ENCODE assay signal across 15 cellular contexts in the genomic region with DNA sequence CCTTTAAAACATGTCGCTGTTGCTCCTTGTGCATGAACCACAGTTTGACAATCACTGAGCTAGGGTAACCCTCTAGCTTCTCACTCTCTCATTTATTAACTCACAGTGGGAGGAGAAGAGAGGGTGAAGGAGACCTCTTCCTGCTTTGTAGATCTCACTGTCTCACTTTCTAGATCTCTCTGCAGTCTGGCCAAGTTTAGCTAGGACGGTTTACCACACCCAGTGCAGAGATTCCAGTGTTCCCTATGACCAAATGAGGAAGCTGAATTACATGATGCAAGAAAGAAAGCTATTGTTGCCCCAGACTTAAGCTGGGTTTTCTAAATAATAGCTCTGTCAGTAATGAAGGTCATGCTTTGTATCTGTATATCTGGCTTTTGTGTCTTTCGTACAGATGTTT.
DNase-seq lines count a peak whose midpoint lies in the region; ATAC-seq, FAIRE-seq and TF ChIP-seq lines count a peak whose summit lies in the region.
"Had no signal": no experiment of that assay in that cellular context is flagged by ENCODE, and none has a peak within 500 bp of the region (broad histone marks: within the 10 kb centered on the region; RNA-seq: fewer than 3 reads in every experiment).

No MANE protein-coding gene starts in this region.

- no peaks in the 10 kb centered on the region for H3K9me3 Mint-ChIP-seq in astrocyte (ENCODE audit: unreplicated experiment)
- peaks cover 11% of the 10 kb centered on the region for H3K9me3 Mint-ChIP-seq in activated naive CD8-positive, alpha-beta T cell treated with anti-CD3 and anti-CD28 coated beads, Interleukin-2, amount 50 U/mL, for 24 hours

- no peak for TF ChIP-seq CTCF in astrocyte (IDR thresholded peaks at IDR 0.05; ENCODE audit: insufficient read depth, low read depth, low read length)

- no peak for FAIRE-seq in astrocyte (lab: Jason Lieb, UNC)

- peak; percentile 83 for ATAC-seq in GM18867 (IDR thresholded peaks at IDR 0.05; ENCODE audit: unreplicated experiment)
- peak; percentile 82 for ATAC-seq in HG03432 (IDR thresholded peaks at IDR 0.05; ENCODE audit: unreplicated experiment)
- no peak for ATAC-seq in GM19351 (IDR thresholded peaks at IDR 0.05; ENCODE audit: unreplicated experiment)
- no peak for ATAC-seq in activated naive CD8-positive, alpha-beta T cell treated with anti-CD3 and anti-CD28 coated beads, Interleukin-2, amount 50 U/mL, for 24 hours
- ATAC-seq: activated CD4-positive, CD25-positive, alpha-beta regulatory T cell treated with anti-CD3 and anti-CD28 coated beads, Interleukin-2, amount 50 U/mL, for 24 hours; natural killer cell treated with Interleukin-12 subunit alpha and Interleukin-12 subunit beta and Interleukin-15 and Interleukin-18, amount 100 ng/mL, for 72 hours; stimulated activated naive CD8-positive, alpha-beta T cell treated with anti-CD3 and anti-CD28 coated beads, Interleukin-15, Interleukin-2, amounts not matched to agents 100 U/mL and 50 U/mL, for 24 hours had no signal

- H3K36me3 Mint-ChIP-seq in astrocyte (ENCODE audit: low read depth, unreplicated experiment): no peaks in the 10 kb centered on the region
- no peaks in the 10 kb centered on the region for H3K36me3 Mint-ChIP-seq in activated naive CD8-positive, alpha-beta T cell treated with anti-CD3 and anti-CD28 coated beads, Interleukin-2, amount 50 U/mL, for 24 hours (ENCODE audit: low read depth)

- peaks cover 4% of the 10 kb centered on the region for H3K4me1 ChIP-seq in astrocyte (ENCODE audit: insufficient read depth, low read length)
- H3K4me1 ChIP-seq: Peyer's patch had no signal

- H3K9ac ChIP-seq in astrocyte (ENCODE audit: low read length): no peak overlapping the region

- no peak overlapping the region for H3K4me2 ChIP-seq in astrocyte (ENCODE audit: low read length)

- no peak overlapping the region for H3K27ac ChIP-seq in astrocyte (ENCODE audit: low read depth, low read length)
- H3K27ac ChIP-seq: Peyer's patch had no signal

- H3K4me3 ChIP-seq in astrocyte (ENCODE audit: insufficient read depth, low read depth, low read length): no peak overlapping the region
- H3K4me3 ChIP-seq: Peyer's patch had no signal

- peak overlapping the region; percentile 24 for H2AFZ ChIP-seq in astrocyte (ENCODE audit: low read depth, low read length)

- H3K27me3 Mint-ChIP-seq in astrocyte (ENCODE audit: low read depth, unreplicated experiment): no peaks in the 10 kb centered on the region
- no peaks in the 10 kb centered on the region for H3K27me3 Mint-ChIP-seq in activated naive CD8-positive, alpha-beta T cell treated with anti-CD3 and anti-CD28 coated beads, Interleukin-2, amount 50 U/mL, for 24 hours
- H3K27me3 Mint-ChIP-seq: natural killer cell treated with Interleukin-12 subunit alpha and Interleukin-12 subunit beta and Interleukin-15 and Interleukin-18, amount 100 ng/mL, for 72 hours had no signal

- H4K20me1 ChIP-seq in astrocyte (ENCODE audit: insufficient read depth, low read length): no peaks in the 10 kb centered on the region

- peak overlapping the region; percentile 50 for H3K27ac Mint-ChIP-seq in astrocyte (ENCODE audit: unreplicated experiment)
- no peak overlapping the region for H3K27ac Mint-ChIP-seq in activated naive CD8-positive, alpha-beta T cell treated with anti-CD3 and anti-CD28 coated beads, Interleukin-2, amount 50 U/mL, for 24 hours
- H3K27ac Mint-ChIP-seq: natural killer cell treated with Interleukin-12 subunit alpha and Interleukin-12 subunit beta and Interleukin-15 and Interleukin-18, amount 100 ng/mL, for 72 hours had no signal

- peak; percentile 14 for DNase-seq in astrocyte (ENCODE audit: low read depth)
- peak; percentile 54 for DNase-seq in myocyte (ENCODE audit: low read depth)
- no peak for DNase-seq in SHP77 (lab: John Stamatoyannopoulos, UW)
- no peak for DNase-seq in NCI-H2227 (lab: John Stamatoyannopoulos, UW; ENCODE audit: unreplicated experiment)
- no peak for DNase-seq in activated naive CD8-positive, alpha-beta T cell treated with anti-CD3 and anti-CD28 coated beads, Interleukin-2, amount 50 U/mL, for 24 hours
- DNase-seq: activated effector memory CD4-positive, alpha-beta T cell treated with Interleukin-2 at 50 U/mL for 16 hours; dermis blood vessel endothelial cell; NCI-H2029 treated with DMSO at 0.1 percent for 48 hours; Peyer's patch; stimulated activated naive CD8-positive, alpha-beta T cell treated with anti-CD3 and anti-CD28 coated beads, Interleukin-15, Interleukin-2, amounts not matched to agents 100 U/mL and 50 U/mL, for 24 hours had no signal

- H3K27me3 ChIP-seq in astrocyte (ENCODE audit: insufficient read depth, low read length): no peaks in the 10 kb centered on the region
- H3K27me3 ChIP-seq: Peyer's patch had no signal

- H3K79me2 ChIP-seq in astrocyte (ENCODE audit: insufficient read depth, low read length): no peaks in the 10 kb centered on the region

- no peaks in the 10 kb centered on the region for H3K9me3 ChIP-seq in astrocyte (ENCODE audit: insufficient read depth, low read depth, low read length)
- H3K9me3 ChIP-seq: Peyer's patch had no signal

- H3K4me1 Mint-ChIP-seq in astrocyte (ENCODE audit: low read depth, unreplicated experiment): peaks cover 10% of the 10 kb centered on the region
- no peaks in the 10 kb centered on the region for H3K4me1 Mint-ChIP-seq in activated naive CD8-positive, alpha-beta T cell treated with anti-CD3 and anti-CD28 coated beads, Interleukin-2, amount 50 U/mL, for 24 hours

- no peak overlapping the region for H3K4me3 Mint-ChIP-seq in astrocyte (ENCODE audit: unreplicated experiment)
- H3K4me3 Mint-ChIP-seq in activated naive CD8-positive, alpha-beta T cell treated with anti-CD3 and anti-CD28 coated beads, Interleukin-2, amount 50 U/mL, for 24 hours: no peak overlapping the region
- H3K4me3 Mint-ChIP-seq: natural killer cell treated with Interleukin-12 subunit alpha and Interleukin-12 subunit beta and Interleukin-15 and Interleukin-18, amount 100 ng/mL, for 72 hours had no signal

- H3K36me3 ChIP-seq in astrocyte (ENCODE audit: insufficient read depth, low read length): no peaks in the 10 kb centered on the region
- H3K36me3 ChIP-seq: Peyer's patch had no signal

Comparison
In these comparisons a context has a peak if more than half of its experiments do, and no peak if none do; other contexts are left out.
1. ATAC-seq: peak in GM18867 (single experiment) and HG03432 (single experiment); none in GM19351 (single experiment) and activated naive CD8-positive, alpha-beta T cell treated with anti-CD3 and anti-CD28 coated beads, Interleukin-2, amount 50 U/mL, for 24 hours (single experiment).
2. DNase-seq: peak in astrocyte (single experiment) and myocyte (single experiment); none in SHP77 (0 of 2), NCI-H2227 (single experiment) and activated naive CD8-positive, alpha-beta T cell treated with anti-CD3 and anti-CD28 coated beads, Interleukin-2, amount 50 U/mL, for 24 hours (single experiment).